16 cellular contexts compared by ENCODE assay signal in genomic region chr6:135519343-135519742, GRCh38. TPM values are rescaled to one million over a fixed set of nuclear protein-coding genes. Genes with fewer than 3 reads are reported as not detected.
DNase-seq lines count a peak whose midpoint lies in the region; ATAC-seq and TF ChIP-seq lines count a peak whose summit lies in the region.
"Had no signal": no experiment of that assay in that cellular context is flagged by ENCODE, and none has a peak within 500 bp of the region (broad histone marks: within the 10 kb centered on the region; RNA-seq: fewer than 3 reads in every experiment).

No MANE protein-coding gene starts in this region.

- DNase-seq in activated CD4-positive, alpha-beta T cell treated with anti-CD3 and anti-CD28 coated beads for 36 hours: no peak
- no peak for DNase-seq in activated CD4-positive, alpha-beta T cell treated with anti-CD3 and anti-CD28 coated beads for 1 hour
- DNase-seq in activated CD8-positive, alpha-beta memory T cell treated with anti-CD3 and anti-CD28 coated beads, Interleukin-2, amount 10 ng/mL, durations not matched to agents 7 days and 5 days: no peak
- no peak for DNase-seq in activated CD8-positive, alpha-beta memory T cell treated with anti-CD3 and anti-CD28 coated beads for 24 hours
- DNase-seq in natural killer cell treated with Interleukin-12 subunit alpha and Interleukin-12 subunit beta and Interleukin-15 and Interleukin-18, amount 100 ng/mL, for 72 hours (ENCODE audit: low spot score): no peak
- DNase-seq in natural killer cell: no peak
- no peak for DNase-seq in stimulated activated naive CD8-positive, alpha-beta T cell treated with anti-CD3 and anti-CD28 coated beads, Interleukin-15, amount 100 ng/mL, for 72 hours
- DNase-seq: Caco-2; CD8-positive, alpha-beta T cell; DMS153; DND-41; HFFc6 had no signal

- H3K9me3 Mint-ChIP-seq in activated CD4-positive, alpha-beta T cell treated with anti-CD3 and anti-CD28 coated beads for 36 hours (ENCODE audit: low read depth): peaks cover 5% of the 10 kb centered on the region
- peaks cover 12% of the 10 kb centered on the region for H3K9me3 Mint-ChIP-seq in activated CD8-positive, alpha-beta memory T cell treated with anti-CD3 and anti-CD28 coated beads, Interleukin-2, amount 10 ng/mL, durations not matched to agents 7 days and 5 days (ENCODE audit: low read depth)
- H3K9me3 Mint-ChIP-seq in natural killer cell treated with Interleukin-12 subunit alpha and Interleukin-12 subunit beta and Interleukin-15 and Interleukin-18, amount 100 ng/mL, for 72 hours: no peaks in the 10 kb centered on the region
- H3K9me3 Mint-ChIP-seq in natural killer cell: no peaks in the 10 kb centered on the region
- peaks cover 3 to 20% of the 10 kb centered on the region in 2 donors for H3K9me3 Mint-ChIP-seq in stimulated activated naive CD8-positive, alpha-beta T cell treated with anti-CD3 and anti-CD28 coated beads, Interleukin-15, amount 100 ng/mL, for 72 hours
- H3K9me3 Mint-ChIP-seq: CD8-positive, alpha-beta T cell; GM23338; HFFc6 had no signal

- peak; percentile 81 for ATAC-seq in activated CD4-positive, alpha-beta T cell treated with anti-CD3 and anti-CD28 coated beads for 36 hours
- peak; percentile 53 for ATAC-seq in activated CD8-positive, alpha-beta memory T cell treated with anti-CD3 and anti-CD28 coated beads, Interleukin-2, amount 10 ng/mL, durations not matched to agents 7 days and 5 days
- ATAC-seq in natural killer cell treated with Interleukin-12 subunit alpha and Interleukin-12 subunit beta and Interleukin-15 and Interleukin-18, amount 100 ng/mL, for 72 hours: peak; percentile 43 to 81
- ATAC-seq in natural killer cell (no peak), GM21515 (IDR thresholded peaks at IDR 0.05; ENCODE audit: unreplicated experiment) (no peak)
- ATAC-seq in stimulated activated naive CD8-positive, alpha-beta T cell treated with anti-CD3 and anti-CD28 coated beads, Interleukin-15, amount 100 ng/mL, for 72 hours: peak; percentile 86
- ATAC-seq: CD8-positive, alpha-beta T cell; GM23338 had no signal

- intact Hi-C loops in activated CD4-positive, alpha-beta T cell treated with anti-CD3 and anti-CD28 coated beads for 36 hours (cut with DNase I, micrococcal nuclease): no loop called here
- intact Hi-C loops in natural killer cell (cut with micrococcal nuclease): no loop called here

- H3K4me1 Mint-ChIP-seq in activated CD4-positive, alpha-beta T cell treated with anti-CD3 and anti-CD28 coated beads for 36 hours: peaks cover 6% of the 10 kb centered on the region
- H3K4me1 Mint-ChIP-seq in activated CD8-positive, alpha-beta memory T cell treated with anti-CD3 and anti-CD28 coated beads, Interleukin-2, amount 10 ng/mL, durations not matched to agents 7 days and 5 days: peaks cover 19% of the 10 kb centered on the region
- H3K4me1 Mint-ChIP-seq in natural killer cell treated with Interleukin-12 subunit alpha and Interleukin-12 subunit beta and Interleukin-15 and Interleukin-18, amount 100 ng/mL, for 72 hours (ENCODE audit: low read depth in 2 of 2): peaks cover 8% of the 10 kb centered on the region in 2 donors
- H3K4me1 Mint-ChIP-seq in natural killer cell: peaks cover 0 to 7% of the 10 kb centered on the region in 2 donors
- peaks cover 27% of the 10 kb centered on the region for H3K4me1 Mint-ChIP-seq in stimulated activated naive CD8-positive, alpha-beta T cell treated with anti-CD3 and anti-CD28 coated beads, Interleukin-15, amount 100 ng/mL, for 72 hours
- H3K4me1 Mint-ChIP-seq: B cell; CD4-positive, CD25-positive, alpha-beta regulatory T cell had no signal

- no peaks in the 10 kb centered on the region for H3K36me3 Mint-ChIP-seq in activated CD4-positive, alpha-beta T cell treated with anti-CD3 and anti-CD28 coated beads for 36 hours (ENCODE audit: low read depth)
- H3K36me3 Mint-ChIP-seq in activated CD8-positive, alpha-beta memory T cell treated with anti-CD3 and anti-CD28 coated beads, Interleukin-2, amount 10 ng/mL, durations not matched to agents 7 days and 5 days: peaks cover 18% of the 10 kb centered on the region
- no peaks in the 10 kb centered on the region for H3K36me3 Mint-ChIP-seq in natural killer cell treated with Interleukin-12 subunit alpha and Interleukin-12 subunit beta and Interleukin-15 and Interleukin-18, amount 100 ng/mL, for 72 hours
- no peaks in the 10 kb centered on the region for H3K36me3 Mint-ChIP-seq in natural killer cell
- H3K36me3 Mint-ChIP-seq: CD4-positive, CD25-positive, alpha-beta regulatory T cell; CD8-positive, alpha-beta T cell had no signal

- POLR2A ChIA-PET in activated CD4-positive, alpha-beta T cell treated with anti-CD3 and anti-CD28 coated beads for 36 hours (lab: Charles Lee): no interaction called here

- peaks cover 3% of the 10 kb centered on the region for H3K27me3 Mint-ChIP-seq in activated CD4-positive, alpha-beta T cell treated with anti-CD3 and anti-CD28 coated beads for 36 hours
- H3K27me3 Mint-ChIP-seq in activated CD8-positive, alpha-beta memory T cell treated with anti-CD3 and anti-CD28 coated beads, Interleukin-2, amount 10 ng/mL, durations not matched to agents 7 days and 5 days: no peaks in the 10 kb centered on the region
- peaks cover 0 to 4% of the 10 kb centered on the region in 2 donors for H3K27me3 Mint-ChIP-seq in natural killer cell treated with Interleukin-12 subunit alpha and Interleukin-12 subunit beta and Interleukin-15 and Interleukin-18, amount 100 ng/mL, for 72 hours
- peaks cover 3 to 8% of the 10 kb centered on the region in 2 donors for H3K27me3 Mint-ChIP-seq in natural killer cell (ENCODE audit: low read depth in 2 of 2)
- H3K27me3 Mint-ChIP-seq in stimulated activated naive CD8-positive, alpha-beta T cell treated with anti-CD3 and anti-CD28 coated beads, Interleukin-15, amount 100 ng/mL, for 72 hours: no peaks in the 10 kb centered on the region
- H3K27me3 Mint-ChIP-seq: B cell had no signal

- CTCF ChIA-PET in activated CD4-positive, alpha-beta T cell treated with anti-CD3 and anti-CD28 coated beads for 36 hours (lab: Charles Lee): interaction anchor here (0.7 to 1.7 kb wide), 5 partner anchors 17 to 373 kb away, joined by 3 to 11 read pairs (median 4); no protein-coding TSS in a partner anchor
- CTCF ChIA-PET in activated CD8-positive, alpha-beta memory T cell treated with anti-CD3 and anti-CD28 coated beads, Interleukin-2, amount 10 ng/mL, durations not matched to agents 7 days and 5 days (lab: Charles Lee): interaction anchor here (0.7 to 0.9 kb wide), 3 partner anchors 47 to 696 kb away, joined by 3 read pairs; no protein-coding TSS in a partner anchor

- no peak overlapping the region for H3K27ac Mint-ChIP-seq in activated CD4-positive, alpha-beta T cell treated with anti-CD3 and anti-CD28 coated beads for 36 hours
- H3K27ac Mint-ChIP-seq in activated CD8-positive, alpha-beta memory T cell treated with anti-CD3 and anti-CD28 coated beads, Interleukin-2, amount 10 ng/mL, durations not matched to agents 7 days and 5 days: no peak overlapping the region
- no peak overlapping the region for H3K27ac Mint-ChIP-seq in natural killer cell treated with Interleukin-12 subunit alpha and Interleukin-12 subunit beta and Interleukin-15 and Interleukin-18, amount 100 ng/mL, for 72 hours
- H3K27ac Mint-ChIP-seq in natural killer cell: no peak overlapping the region
- H3K27ac Mint-ChIP-seq in stimulated activated naive CD8-positive, alpha-beta T cell treated with anti-CD3 and anti-CD28 coated beads, Interleukin-15, amount 100 ng/mL, for 72 hours: no peak overlapping the region
- H3K27ac Mint-ChIP-seq: B cell; CD4-positive, CD25-positive, alpha-beta regulatory T cell; CD8-positive, alpha-beta T cell; GM23338; HFFc6 had no signal

- no peak overlapping the region for H3K4me3 Mint-ChIP-seq in activated CD4-positive, alpha-beta T cell treated with anti-CD3 and anti-CD28 coated beads for 36 hours
- H3K4me3 Mint-ChIP-seq in activated CD8-positive, alpha-beta memory T cell treated with anti-CD3 and anti-CD28 coated beads, Interleukin-2, amount 10 ng/mL, durations not matched to agents 7 days and 5 days: no peak overlapping the region
- H3K4me3 Mint-ChIP-seq in natural killer cell treated with Interleukin-12 subunit alpha and Interleukin-12 subunit beta and Interleukin-15 and Interleukin-18, amount 100 ng/mL, for 72 hours: no peak overlapping the region
- no peak overlapping the region for H3K4me3 Mint-ChIP-seq in natural killer cell
- H3K4me3 Mint-ChIP-seq in stimulated activated naive CD8-positive, alpha-beta T cell treated with anti-CD3 and anti-CD28 coated beads, Interleukin-15, amount 100 ng/mL, for 72 hours: no peak overlapping the region
- H3K4me3 Mint-ChIP-seq: B cell; CD4-positive, CD25-positive, alpha-beta regulatory T cell; CD8-positive, alpha-beta T cell; GM23338; HFFc6 had no signal

- no peak for TF ChIP-seq CTCF in natural killer cell (IDR thresholded peaks at IDR 0.05)

RNA-seq across cellular contexts. Expression of gene AHI1, which starts 21.8 kb away (rescaled TPM):
- 10 to 100 TPM; 35.6 to 36.0 TPM for total RNA-seq in activated CD4-positive, alpha-beta T cell treated with anti-CD3 and anti-CD28 coated beads for 36 hours
- total RNA-seq in activated CD8-positive, alpha-beta memory T cell treated with anti-CD3 and anti-CD28 coated beads, Interleukin-2, amount 10 ng/mL, durations not matched to agents 7 days and 5 days: 10 to 100 TPM; 29.8 to 88.0 TPM
- 10 to 100 TPM; 16.4 to 49.6 TPM for total RNA-seq in natural killer cell treated with Interleukin-12 subunit alpha and Interleukin-12 subunit beta and Interleukin-15 and Interleukin-18, amount 100 ng/mL, for 72 hours
- total RNA-seq in natural killer cell: 10 to 100 TPM; 24.0 to 40.3 (median 32.4) TPM

Comparison
In these comparisons a context has a peak if more than half of its experiments do, and no peak if none do; other contexts are left out.
1. ATAC-seq: peak in activated CD4-positive, alpha-beta T cell treated with anti-CD3 and anti-CD28 coated beads for 36 hours (single experiment), activated CD8-positive, alpha-beta memory T cell treated with anti-CD3 and anti-CD28 coated beads, Interleukin-2, amount 10 ng/mL, durations not matched to agents 7 days and 5 days (single experiment), natural killer cell treated with Interleukin-12 subunit alpha and Interleukin-12 subunit beta and Interleukin-15 and Interleukin-18, amount 100 ng/mL, for 72 hours (2 of 2) and stimulated activated naive CD8-positive, alpha-beta T cell treated with anti-CD3 and anti-CD28 coated beads, Interleukin-15, amount 100 ng/mL, for 72 hours (single experiment); none in natural killer cell (0 of 3) and GM21515 (single experiment).